ENCODE assay signal across 8 cellular contexts in the genomic region with DNA sequence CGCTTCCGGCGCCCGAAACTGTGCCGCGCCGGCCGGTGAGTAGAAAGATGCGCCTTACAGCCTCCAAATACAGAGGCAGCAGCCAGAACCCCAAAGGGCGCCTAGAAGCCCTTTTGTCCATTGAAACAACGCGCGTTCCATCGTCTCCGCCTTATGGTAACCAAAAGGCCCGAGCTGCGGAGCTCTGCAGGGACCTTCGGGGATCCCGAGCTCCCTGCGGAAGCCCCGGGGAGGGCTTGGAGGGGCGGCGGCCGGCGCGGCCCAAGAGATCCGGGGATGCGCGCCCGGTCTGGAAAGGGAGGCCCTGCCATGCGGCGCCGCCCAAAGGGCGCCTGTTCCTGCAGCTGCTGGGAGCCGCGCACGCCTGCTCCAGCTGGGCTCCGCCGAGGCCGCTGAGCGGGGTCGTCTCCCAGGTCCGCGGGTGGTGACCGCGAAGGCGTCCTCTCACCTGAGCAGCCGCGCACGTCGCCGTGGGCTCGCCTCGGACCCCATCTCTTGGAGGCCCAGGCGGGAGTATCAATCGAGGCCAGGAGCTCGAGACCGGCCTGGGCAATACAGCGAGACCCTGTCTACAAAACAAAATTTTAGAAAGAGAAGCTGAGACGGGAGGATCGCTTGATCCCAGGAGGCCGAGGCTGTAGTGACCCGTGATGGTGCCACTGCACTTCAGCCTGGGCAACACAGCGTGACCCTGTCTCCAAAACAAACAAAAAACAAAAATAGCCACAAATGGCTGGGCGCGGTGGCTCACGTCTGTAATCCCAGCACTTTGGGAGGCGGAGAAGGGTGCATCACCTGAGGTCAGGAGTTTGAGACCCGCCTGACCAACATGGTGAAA. TPM values are rescaled to one million over a fixed set of nuclear protein-coding genes. Genes with fewer than 3 reads are reported as not detected.
DNase-seq lines count a peak whose midpoint lies in the region; ATAC-seq and TF ChIP-seq lines count a peak whose summit lies in the region.

No MANE protein-coding gene starts in this region.

- H3K4me3 ChIP-seq in BJ (ENCODE audit: low read depth, low read length), result peak overlapping the region; percentile 91
- H3K4me3 ChIP-seq in SK-N-MC, result peak overlapping the region; percentile 84

- peak; percentile 16 for ATAC-seq in GM18907 (IDR thresholded peaks at IDR 0.05; ENCODE audit: unreplicated experiment)
- ATAC-seq in HG03196 (IDR thresholded peaks at IDR 0.05; ENCODE audit: unreplicated experiment), result peak; percentile 13
- ATAC-seq in esophagus mucosa, result peak; percentile 9

- H3K4me1 Mint-ChIP-seq in nephron, result peaks cover 51% of the 10 kb centered on the region

- H3K27me3 ChIP-seq in BJ (ENCODE audit: control insufficient read depth, insufficient read depth, low read length), result no peaks in the 10 kb centered on the region

- peak overlapping the region; percentile 87 to 93 (median 91) for H3K4me3 Mint-ChIP-seq in nephron

- H3K27me3 Mint-ChIP-seq in nephron (ENCODE audit: low read depth), result no peaks in the 10 kb centered on the region

- no peak for TF ChIP-seq CTCF in BJ (IDR thresholded peaks at IDR 0.05; ENCODE audit: insufficient read depth, low read depth, low read length)
- no peak for TF ChIP-seq CTCF in nephron (IDR thresholded peaks at IDR 0.05; ENCODE audit: unreplicated experiment in 3 of 3)

- DNase-seq in BJ (ENCODE audit: low read depth), result no peak
- no peak for DNase-seq in SK-N-MC (ENCODE audit: low read depth, low spot score)
- no peak for DNase-seq in middle frontal gyrus (ENCODE audit: extremely low spot score, low spot score)
- DNase-seq in globus pallidus (ENCODE audit: low spot score), result no peak

- POLR2A ChIA-PET in BJ (lab: Charles Lee), result no interaction called here

- peaks cover 5% of the 10 kb centered on the region for H3K36me3 Mint-ChIP-seq in nephron (ENCODE audit: low read depth)

- H3K9ac ChIP-seq in SK-N-MC (ENCODE audit: insufficient read length), result peak overlapping the region; percentile 59

- peak overlapping the region; percentile 82 to 90 (median 89) for H3K27ac Mint-ChIP-seq in nephron

- CTCF ChIA-PET in BJ (lab: Yijun Ruan, JAX), result interaction anchor here (0.5 to 1.8 kb wide), 6 partner anchors 10 to 82 kb away, joined by 3 to 9 read pairs (median 4); no protein-coding TSS in a partner anchor

- no peaks in the 10 kb centered on the region for H3K36me3 ChIP-seq in BJ (ENCODE audit: control insufficient read depth, insufficient read depth, low read length)
- H3K36me3 ChIP-seq in SK-N-MC (ENCODE audit: insufficient read depth, low read length), result no peaks in the 10 kb centered on the region

- no peaks in the 10 kb centered on the region for H3K9me3 ChIP-seq in SK-N-MC (ENCODE audit: low read depth, low read length)

- no peaks in the 10 kb centered on the region for H3K9me3 Mint-ChIP-seq in nephron

- no peak overlapping the region for H3K27ac ChIP-seq in SK-N-MC

RNA-seq across cellular contexts. Expression of a gene that starts 0.8 kb away (rescaled TPM):
- 16.7 and 24.8 TPM in 2 replicates for polyA plus RNA-seq in BJ (2011; rRNA removed)
- 17.6 and 21.6 TPM in 2 replicates for polyA minus RNA-seq in BJ (2011; rRNA and poly(A)+ RNA removed)
- total RNA-seq in esophagus mucosa, result 16.9 TPM

RNA-seq across cellular contexts. Expression of a gene that starts 7.8 kb away (rescaled TPM):
- 29.0 and 50.7 TPM in 2 replicates for polyA plus RNA-seq in BJ (2011; rRNA removed)
- polyA minus RNA-seq in BJ (2011; rRNA and poly(A)+ RNA removed), result 14.8 and 23.0 TPM in 2 replicates
- 29.8 TPM for total RNA-seq in esophagus mucosa
